Comparison of ENCODE assay signal across 9 cellular contexts in the genomic region with DNA sequence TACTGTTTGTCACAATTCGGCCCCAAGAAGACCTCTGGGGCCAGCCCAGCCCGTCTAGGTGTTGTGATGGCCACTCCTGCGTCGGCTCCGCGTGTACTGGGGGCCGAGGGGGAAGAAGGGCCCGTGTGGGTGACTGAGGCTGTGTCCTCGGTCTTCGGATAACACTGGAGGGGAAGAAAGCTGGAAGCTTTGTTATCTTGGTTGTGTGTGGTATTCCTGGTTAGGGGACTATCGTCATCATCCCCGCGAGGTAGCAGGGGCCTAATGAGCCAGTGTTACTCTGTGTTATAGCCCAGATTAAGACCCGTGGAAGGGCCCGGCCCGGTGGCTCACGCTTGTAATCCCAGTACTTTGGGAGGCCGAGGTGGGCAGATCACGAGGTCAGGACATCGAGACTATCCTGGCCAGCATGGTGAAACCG. TPM values are rescaled to one million over a fixed set of nuclear protein-coding genes. Genes with fewer than 3 reads are reported as not detected.
DNase-seq lines count a peak whose midpoint lies in the region; ATAC-seq and TF ChIP-seq lines count a peak whose summit lies in the region.
"Had no signal": no experiment of that assay in that cellular context is flagged by ENCODE, and none has a peak within 500 bp of the region (broad histone marks: within the 10 kb centered on the region; RNA-seq: fewer than 3 reads in every experiment).

No MANE protein-coding gene starts in this region.

- no peak for ATAC-seq in sciatic nerve

- 37 to 53% methylated on average over 7 to 20 of the region's 21 CpGs for WGBS in esophagus squamous epithelium, 2 donors

- DNase-seq in GM12865 (ENCODE audit: low read depth) (peak; percentile 35), esophagus squamous epithelium (lab: John Stamatoyannopoulos, UW) (no peak), posterior vena cava (ENCODE audit: low spot score) (peak; percentile 81), DMS79 treated with DMSO at 0.1 percent for 48 hours (lab: John Stamatoyannopoulos, UW) (no peak), GF-D8 (lab: John Stamatoyannopoulos, UW) (no peak), sciatic nerve (ENCODE audit: low spot score) (no peak)
- no peak for DNase-seq in effector CD8-positive, alpha-beta T cell (lab: John Stamatoyannopoulos, UW)

- peak overlapping the region; percentile 93 for H3K9ac ChIP-seq in SU-DHL-6 (ENCODE audit: low read length)

- H2AFZ ChIP-seq in SU-DHL-6 (ENCODE audit: low read depth, low read length, severe bottlenecking), result peak overlapping the region; percentile 90

- TF ChIP-seq POLR2A in esophagus squamous epithelium (IDR thresholded peaks at IDR 0.05), result no peak

- H3K4me3 ChIP-seq in GM12865 (ENCODE audit: low read depth, low read length), result peak overlapping the region; percentile 98
- peak overlapping the region; percentile 73 for H3K4me3 ChIP-seq in SU-DHL-6 (ENCODE audit: insufficient read depth, low read length, poor library complexity, severe bottlenecking)
- H3K4me3 ChIP-seq in esophagus squamous epithelium, result peak overlapping the region; percentile 62 to 84 (median 82)

- peaks cover 22% of the 10 kb centered on the region for H3K79me2 ChIP-seq in SU-DHL-6 (ENCODE audit: insufficient read depth, low read length)

- H3K4me1 ChIP-seq in esophagus squamous epithelium, result peaks cover 4 to 34% (median 12%) of the 10 kb centered on the region in 3 donors

- intact Hi-C loops in esophagus squamous epithelium (cut with DNase I), result no loop called here
- intact Hi-C loops in posterior vena cava (cut with DNase I), result no loop called here
- intact Hi-C loops in sciatic nerve (cut with DNase I), result no loop called here

- H3F3A ChIP-seq in SU-DHL-6 (ENCODE audit: insufficient read depth), result peaks cover 13% of the 10 kb centered on the region

- H3K4me2 ChIP-seq in SU-DHL-6 (ENCODE audit: low read depth, low read length, poor library complexity, severe bottlenecking), result peak overlapping the region; percentile 86

- no peak for TF ChIP-seq CTCF in GM12865 (IDR thresholded peaks at IDR 0.05; ENCODE audit: insufficient read depth, low read depth, low read length, missing control alignments)
- no peak for TF ChIP-seq CTCF in SU-DHL-6 (IDR thresholded peaks at IDR 0.05; ENCODE audit: insufficient read depth, low read length, poor library complexity, severe bottlenecking)
- TF ChIP-seq CTCF in esophagus squamous epithelium (IDR thresholded peaks at IDR 0.05), result no peak

- no peaks in the 10 kb centered on the region for H3K27me3 ChIP-seq in SU-DHL-6 (ENCODE audit: low read length)
- no peaks in the 10 kb centered on the region for H3K27me3 ChIP-seq in esophagus squamous epithelium

- peak overlapping the region; percentile 42 for H3K27ac ChIP-seq in SU-DHL-6 (ENCODE audit: low read depth, low read length)
- peak overlapping the region; percentile 88 to 92 (median 89) for H3K27ac ChIP-seq in esophagus squamous epithelium

- H3K36me3 ChIP-seq in SU-DHL-6 (ENCODE audit: low read length) (no peaks in the 10 kb centered on the region), esophagus squamous epithelium (peaks cover 0 to 60% (median 15%) of the 10 kb centered on the region in 3 donors)

- H3K9me3 ChIP-seq in SU-DHL-6 (ENCODE audit: insufficient read depth, low read length) (no peaks in the 10 kb centered on the region), esophagus squamous epithelium (no peaks in the 10 kb centered on the region)

- no peaks in the 10 kb centered on the region for H3K9me2 ChIP-seq in SU-DHL-6 (replicated peaks; ENCODE audit: insufficient read depth, low read length)

- no peaks in the 10 kb centered on the region for H4K20me1 ChIP-seq in SU-DHL-6 (ENCODE audit: low read depth, low read length)

RNA-seq across cellular contexts. Expression of a gene that starts 0.9 kb away (rescaled TPM):
- 10 to 100 TPM; 24.6 to 32.8 (median 27.1) TPM for total RNA-seq in esophagus squamous epithelium
- 10 to 100 TPM; 24.5 to 25.6 TPM for total RNA-seq in posterior vena cava
- 44.0 TPM for total RNA-seq in sciatic nerve

RNA-seq across cellular contexts. Expression of a gene that starts 15.7 kb away (rescaled TPM):
- 10 to 100 TPM; 11.5 to 16.6 (median 15.9) TPM for total RNA-seq in esophagus squamous epithelium
- 1 to 10 TPM; 2.8 to 3.5 TPM for total RNA-seq in posterior vena cava
- 9.6 TPM for total RNA-seq in sciatic nerve

RNA-seq across cellular contexts. Expression of a gene that starts 21.7 kb away (rescaled TPM):
- 100 to 1,000 TPM in 2 of 4 donors, 10 to 100 TPM in 2; 75.0 to 115 (median 99.2) TPM for total RNA-seq in esophagus squamous epithelium
- 10 to 100 TPM; 38.8 to 47.3 TPM for total RNA-seq in posterior vena cava
- total RNA-seq in sciatic nerve, result 64.1 TPM

RNA-seq across cellular contexts. Expression of a gene that starts 29.6 kb away (rescaled TPM):
- total RNA-seq in esophagus squamous epithelium (not detected), posterior vena cava (under 1 TPM; 0.14 to 0.19 TPM), sciatic nerve (0.13 TPM)
- total RNA-seq: M059J had no signal

RNA-seq across cellular contexts. Expression of a gene that starts 37.0 kb away (rescaled TPM):
- total RNA-seq in esophagus squamous epithelium, result 10 to 100 TPM in 2 of 4 donors, 1 to 10 TPM in 2; 6.7 to 17.7 (median 12.5) TPM
- 10 to 100 TPM; 13.8 to 17.6 TPM for total RNA-seq in posterior vena cava
- 35.2 TPM for total RNA-seq in sciatic nerve

Comparison
In these comparisons a context has a peak if more than half of its experiments do, and no peak if none do; other contexts are left out.
1. DNase-seq: peak in GM12865 (single experiment) and posterior vena cava (single experiment); none in esophagus squamous epithelium (single experiment), DMS79 treated with DMSO at 0.1 percent for 48 hours (single experiment), effector CD8-positive, alpha-beta T cell (single experiment), GF-D8 (single experiment) and sciatic nerve (single experiment).
2. Peak in every context shown above with its lines, with median percentiles within 50 percentile points of each other: H3K4me3 ChIP-seq.